Comparison of ENCODE assay signal across 16 cellular contexts in the genomic region with DNA sequence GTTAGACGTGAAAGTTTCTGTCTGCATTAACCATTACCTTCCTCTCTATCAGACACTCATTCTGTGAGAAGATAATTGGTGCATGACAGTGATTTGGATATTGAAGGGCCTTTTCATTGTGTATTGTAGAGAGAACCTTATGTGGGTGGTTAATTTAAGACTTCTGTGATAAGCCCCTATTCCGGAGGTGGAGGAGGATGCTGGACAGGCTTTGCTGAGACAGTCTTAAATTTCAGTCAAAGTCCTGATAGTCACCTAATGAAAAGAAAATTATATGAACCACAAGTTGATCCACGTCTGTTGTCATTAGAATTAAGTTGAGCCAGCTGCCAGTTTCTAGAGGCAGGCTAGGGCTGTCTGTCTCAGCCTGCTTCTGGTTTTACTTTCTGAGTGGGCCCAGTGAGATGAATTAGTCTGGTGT.
A peak's percentile ranks its signal among the peaks of the same experiment; 100 is the strongest.
DNase-seq lines count a peak whose midpoint lies in the region; ATAC-seq and TF ChIP-seq lines count a peak whose summit lies in the region.
"Had no signal": no experiment of that assay in that cellular context is flagged by ENCODE, and none has a peak within 500 bp of the region (broad histone marks: within the 10 kb centered on the region; RNA-seq: fewer than 3 reads in every experiment).

No MANE protein-coding gene starts in this region.

- WGBS in aorta, 2 donors = 63 to 68% methylated on average over 3 of the region's 3 CpGs

- DNase-seq in GM06990 (ENCODE audit: extremely low read depth, insufficient read length) = peak; percentile 40
- DNase-seq in aorta = no peak
- DNase-seq in left colon = no peak
- no peak for DNase-seq in GM19238 (ENCODE audit: insufficient read length, low spot score)
- DNase-seq: activated naive CD4-positive, alpha-beta T cell treated with anti-CD3 and anti-CD28 coated beads for 36 hours; CD8-positive, alpha-beta memory T cell; endodermal cell; foreskin fibroblast; mesendoderm; substantia nigra had no signal

- peaks cover 1 to 3% of the 10 kb centered on the region in 2 donors for H3K4me1 ChIP-seq in aorta (ENCODE audit: control insufficient read depth in 1 of 2, insufficient read depth in 2 of 2, low read length in 2 of 2)
- H3K4me1 ChIP-seq: A549 had no signal

- ATAC-seq in GM18909 (IDR thresholded peaks at IDR 0.05; ENCODE audit: poor library complexity, unreplicated experiment) (peak; percentile 66), GM21529 (IDR thresholded peaks at IDR 0.05; ENCODE audit: unreplicated experiment) (peak; percentile 91), HG03175 (IDR thresholded peaks at IDR 0.05; ENCODE audit: unreplicated experiment) (peak; percentile 68), aorta (ENCODE audit: low FRiP score) (no peak), left colon (no peak), HG02571 (IDR thresholded peaks at IDR 0.05; ENCODE audit: unreplicated experiment) (no peak)
- ATAC-seq: A549 had no signal

- H3K27ac ChIP-seq in aorta (ENCODE audit: low read depth in 1 of 2, low read length in 2 of 2) = no peak overlapping the region
- H3K27ac ChIP-seq: A549, skin epidermis had no signal

- TF ChIP-seq CTCF in GM06990 (IDR thresholded peaks at IDR 0.05; ENCODE audit: insufficient read depth, low read length, poor library complexity, severe bottlenecking) = no peak

- H3K4me3 ChIP-seq in GM06990 (replicated peaks; ENCODE audit: low read depth, low read length) = no peak overlapping the region
- no peak overlapping the region for H3K4me3 ChIP-seq in aorta (ENCODE audit: low read length in 2 of 2)
- H3K4me3 ChIP-seq: A549, skin epidermis had no signal

- H3K27me3 ChIP-seq in GM06990 (replicated peaks; ENCODE audit: control insufficient read depth, insufficient read depth, low read length) (no peaks in the 10 kb centered on the region), aorta (ENCODE audit: control insufficient read depth in 1 of 2, insufficient read depth in 2 of 2, low read length in 1 of 2) (no peaks in the 10 kb centered on the region)

- intact Hi-C loops in aorta (cut with DNase I) (no loop called here), left colon (cut with DNase I, micrococcal nuclease) (no loop called here)

- H3K36me3 ChIP-seq in GM06990 (ENCODE audit: control insufficient read depth, insufficient read depth, low read length) (no peaks in the 10 kb centered on the region), aorta (ENCODE audit: control insufficient read depth in 1 of 2, insufficient read depth in 2 of 2, low read length in 1 of 2) (no peaks in the 10 kb centered on the region)

- no peaks in the 10 kb centered on the region for H3K9me3 ChIP-seq in aorta (ENCODE audit: control insufficient read depth, low read length)
- H3K9me3 ChIP-seq: A549 had no signal

Comparison
In these comparisons a context has a peak if more than half of its experiments do, and no peak if none do; other contexts are left out.
1. ATAC-seq: peak in GM18909 (single experiment), GM21529 (single experiment) and HG03175 (single experiment); none in aorta (single experiment), left colon (single experiment) and HG02571 (single experiment).